21 cellular contexts compared by ENCODE assay signal in the genomic region with DNA sequence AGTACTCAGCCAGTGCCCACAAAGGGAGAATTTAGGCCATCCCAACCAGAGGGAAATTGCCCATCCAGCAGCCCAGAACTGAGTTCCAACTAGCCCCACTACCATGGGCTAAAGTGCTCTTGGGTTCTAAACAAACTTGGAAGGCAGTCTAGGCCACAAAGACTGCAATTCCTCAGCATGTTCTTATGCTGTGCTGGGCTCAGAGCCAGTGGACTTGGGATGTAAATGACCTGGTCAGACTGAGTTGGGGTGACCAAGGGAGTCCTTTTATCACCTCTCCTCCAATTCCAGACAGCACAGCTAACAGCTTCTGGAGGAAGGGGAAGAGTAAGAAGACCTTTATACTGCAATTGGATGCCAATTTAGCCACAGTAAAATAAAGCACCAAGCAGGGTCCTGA.
DNase-seq lines count a peak whose midpoint lies in the region; ATAC-seq, FAIRE-seq and TF ChIP-seq lines count a peak whose summit lies in the region.
"Had no signal": no experiment of that assay in that cellular context is flagged by ENCODE, and none has a peak within 500 bp of the region (broad histone marks: within the 10 kb centered on the region; RNA-seq: fewer than 3 reads in every experiment).

No MANE protein-coding gene starts in this region.

- H3K4me2 ChIP-seq in endothelial cell of umbilical vein (ENCODE audit: insufficient read depth, low read length): no peak overlapping the region
- H3K4me2 ChIP-seq: BLaER1 treated with 17β-estradiol and CSF1 and Interleukin-3, amounts not matched to agents 10 nM and 100 nM had no signal

- TF ChIP-seq CTCF in astrocyte of the cerebellum (IDR thresholded peaks at IDR 0.05; ENCODE audit: low read depth, low read length, missing control alignments) (no peak), endothelial cell of umbilical vein (IDR thresholded peaks at IDR 0.05; ENCODE audit: extremely low read depth in 1 of 2, insufficient read depth in 1 of 2, low read depth in 1 of 2, low read length in 2 of 2) (no peak), kidney epithelial cell (IDR thresholded peaks at IDR 0.05; ENCODE audit: insufficient read depth, low read length, poor library complexity, severe bottlenecking) (no peak), kidney (IDR thresholded peaks at IDR 0.05; ENCODE audit: borderline replicate concordance, extremely low read depth, insufficient read depth) (no peak)

- H3K27me3 ChIP-seq in endothelial cell of umbilical vein (ENCODE audit: control insufficient read depth in 2 of 2, insufficient read depth in 2 of 2, low read length in 2 of 2): no peaks in the 10 kb centered on the region
- no peaks in the 10 kb centered on the region for H3K27me3 ChIP-seq in kidney epithelial cell (ENCODE audit: control insufficient read depth, insufficient read depth, low read length)
- H3K27me3 ChIP-seq: BLaER1 treated with 17β-estradiol and CSF1 and Interleukin-3, amounts not matched to agents 10 nM and 100 nM; MG63 had no signal

- H2AFZ ChIP-seq in endothelial cell of umbilical vein (ENCODE audit: low read depth, low read length): peak overlapping the region; percentile 58

- peaks cover 10% of the 10 kb centered on the region for H3K4me1 ChIP-seq in endothelial cell of umbilical vein (ENCODE audit: control insufficient read depth, extremely low read depth, insufficient read depth, low read length)
- no peaks in the 10 kb centered on the region for H3K4me1 ChIP-seq in kidney (ENCODE audit: control insufficient read depth in 1 of 2, insufficient read depth in 1 of 2, low read depth in 1 of 2, low read length in 2 of 2)
- H3K4me1 ChIP-seq: BLaER1 treated with 17β-estradiol and CSF1 and Interleukin-3, amounts not matched to agents 10 nM and 100 nM had no signal

- TF ChIP-seq POLR2A in endothelial cell of umbilical vein (IDR thresholded peaks at IDR 0.05; ENCODE audit: low read depth, low read length): no peak

- intact Hi-C loops in endothelial cell of umbilical vein (cut with micrococcal nuclease) (loop anchor here (1.0 kb wide), 1 partner anchor 120 kb away; no protein-coding TSS in a partner anchor), kidney (cut with DNase I) (no loop called here)

- H3K36me3 ChIP-seq in endothelial cell of umbilical vein (ENCODE audit: control insufficient read depth in 2 of 2, extremely low read depth in 1 of 2, insufficient read depth in 2 of 2, low read length in 2 of 2) (no peaks in the 10 kb centered on the region), kidney epithelial cell (ENCODE audit: control insufficient read depth, insufficient read depth, low read length) (no peaks in the 10 kb centered on the region), kidney (ENCODE audit: control insufficient read depth in 1 of 2, insufficient read depth in 2 of 2, low read length in 2 of 2) (no peaks in the 10 kb centered on the region)
- H3K36me3 ChIP-seq: BLaER1 treated with 17β-estradiol and CSF1 and Interleukin-3, amounts not matched to agents 10 nM and 100 nM; MG63 had no signal

- POLR2A ChIA-PET in endothelial cell of umbilical vein (lab: Charles Lee): no interaction called here

- dilution Hi-C loops in endothelial cell of umbilical vein (cut with MboI; ENCODE audit: extremely low pct_ligation_motif_present, low sequenced_read_pairs): no loop called here

- no TSS peak for BruUV-seq in endothelial cell of umbilical vein (replicated peaks; lab: Mats Ljungman, UMichigan)

- no peak overlapping the region for H3K9ac ChIP-seq in endothelial cell of umbilical vein (replicated peaks; ENCODE audit: extremely low read depth, insufficient read depth, low read length)
- no peak overlapping the region for H3K9ac ChIP-seq in kidney (ENCODE audit: low read length in 2 of 2)
- H3K9ac ChIP-seq: BLaER1 treated with 17β-estradiol and CSF1 and Interleukin-3, amounts not matched to agents 10 nM and 100 nM had no signal

- H3K9me3 ChIP-seq in endothelial cell of umbilical vein (replicated peaks; ENCODE audit: control insufficient read depth, insufficient read depth, low read length) (no peaks in the 10 kb centered on the region), kidney (ENCODE audit: control insufficient read depth in 1 of 2, low read length in 2 of 2) (no peaks in the 10 kb centered on the region)
- H3K9me3 ChIP-seq: BLaER1 treated with 17β-estradiol and CSF1 and Interleukin-3, amounts not matched to agents 10 nM and 100 nM; MG63 had no signal

- in situ Hi-C loops in astrocyte of the cerebellum (cut with HindIII; ENCODE audit: low sequenced_read_pairs): no loop called here

- H3K79me2 ChIP-seq in endothelial cell of umbilical vein (ENCODE audit: control insufficient read depth, insufficient read depth, low read length): no peaks in the 10 kb centered on the region

- H4K20me1 ChIP-seq in endothelial cell of umbilical vein (replicated peaks; ENCODE audit: control insufficient read depth, extremely low read depth, insufficient read depth, low read length): no peaks in the 10 kb centered on the region
- H4K20me1 ChIP-seq: BLaER1 treated with 17β-estradiol and CSF1 and Interleukin-3, amounts not matched to agents 10 nM and 100 nM had no signal

- DNase-seq in A172 (ENCODE audit: low spot score) (peak; percentile 20), astrocyte of the cerebellum (ENCODE audit: low read depth) (peak; percentile 13), endothelial cell of umbilical vein (ENCODE audit: low read depth, low spot score) (no peak), kidney epithelial cell (ENCODE audit: low read depth) (peak; percentile 1), kidney (no peak), medulla oblongata (ENCODE audit: extremely low spot score) (no peak), activated gamma-delta T cell (lab: John Stamatoyannopoulos, UW) (no peak)
- DNase-seq: COR-L47, DMS153, Karpas-422, MG63, NCI-H1092, NCI-H146, NCI-H2081 treated with DMSO at 0.1 percent for 48 hours, NCI-H510A treated with DMSO at 0.1 percent for 48 hours, NCI-H82, PC-3 had no signal

- H3K4me3 ChIP-seq in astrocyte of the cerebellum (ENCODE audit: low read depth, low read length) (no peak overlapping the region), endothelial cell of umbilical vein (replicated peaks in 1 of 3; ENCODE audit: insufficient read depth in 1 of 3, low read depth in 1 of 3, low read length in 3 of 3) (no peak overlapping the region), kidney epithelial cell (ENCODE audit: low read depth, low read length) (no peak overlapping the region), kidney (ENCODE audit: low read length in 2 of 2) (no peak overlapping the region)
- H3K4me3 ChIP-seq: BLaER1 treated with 17β-estradiol and CSF1 and Interleukin-3, amounts not matched to agents 10 nM and 100 nM; MG63 had no signal

- H3K9me1 ChIP-seq in endothelial cell of umbilical vein (replicated peaks; ENCODE audit: control insufficient read depth, extremely low read depth, insufficient read depth, low read length): no peaks in the 10 kb centered on the region

- no peak for ATAC-seq in GM19467 (IDR thresholded peaks at IDR 0.05; ENCODE audit: unreplicated experiment)
- ATAC-seq: PC-3 had no signal

- FAIRE-seq in endothelial cell of umbilical vein (lab: Jason Lieb, UNC) (no peak), kidney (lab: Jason Lieb, UNC) (no peak)
- FAIRE-seq: GM12892 had no signal

- H3K27ac ChIP-seq in endothelial cell of umbilical vein (ENCODE audit: insufficient read depth, low read depth, low read length) (no peak overlapping the region), kidney (ENCODE audit: low read depth in 2 of 2, low read length in 2 of 2) (no peak overlapping the region)
- H3K27ac ChIP-seq: 22Rv1; BLaER1 treated with 17β-estradiol and CSF1 and Interleukin-3, amounts not matched to agents 10 nM and 100 nM had no signal

- CTCF ChIA-PET in endothelial cell of umbilical vein (lab: Charles Lee): no interaction called here

TF ChIP-seq in endothelial cell of umbilical vein, 7 proteins besides CTCF, POLR2A, EP300 and RAD21:
- TF ChIP-seq EZH2 (IDR thresholded peaks at IDR 0.05; ENCODE audit: borderline replicate concordance, low read depth, low read length, severe bottlenecking): no peak
- TF ChIP-seq POLR2AphosphoS5 (IDR thresholded peaks at IDR 0.05; ENCODE audit: insufficient read depth, low read depth, low read length): no peak
- TF ChIP-seq FOS (IDR thresholded peaks at IDR 0.05; ENCODE audit: borderline replicate concordance, insufficient read depth, low read length): no peak
- TF ChIP-seq GATA2 (IDR thresholded peaks at IDR 0.05; ENCODE audit: insufficient read depth, insufficient read length, low read depth, low read length): no peak
- no peak for TF ChIP-seq MYC (IDR thresholded peaks at IDR 0.05; ENCODE audit: low read depth, low read length)

Comparison
In these comparisons a context has a peak if more than half of its experiments do, and no peak if none do; other contexts are left out.
1. DNase-seq: peak in A172 (single experiment), astrocyte of the cerebellum (single experiment) and kidney epithelial cell (single experiment); none in endothelial cell of umbilical vein (single experiment), kidney (single experiment), medulla oblongata (single experiment) and activated gamma-delta T cell (single experiment).